ENCODE assay signal across 1 cellular context in genomic region chr10:11017575-11018425, GRCh38.
TF ChIP-seq lines count a peak whose summit lies in the region.

CELF2 (plus strand) TSS chr10:11017872; CDS start chr10:11018090, 218 bp downstream.

TF ChIP-seq in HepG2, 621 proteins besides CTCF, POLR2A, EP300 and RAD21 (continued from another document):
- no peak for TF ChIP-seq HNF1A (IDR thresholded peaks at IDR 0.05; ENCODE audit: low read depth)
- no peak for TF ChIP-seq HNF1A (CRISPR knock-in tag; IDR thresholded peaks at IDR 0.05; ENCODE audit: borderline replicate concordance)
- no peak for TF ChIP-seq ZNF160 (CRISPR knock-in tag; IDR thresholded peaks at IDR 0.05)
- TF ChIP-seq NR1H2 (CRISPR knock-in tag; IDR thresholded peaks at IDR 0.05; ENCODE audit: borderline replicate concordance, low read depth), result no peak
TF ChIP-seq in HepG2: peak in this region for 1.
